In the genomic region with DNA sequence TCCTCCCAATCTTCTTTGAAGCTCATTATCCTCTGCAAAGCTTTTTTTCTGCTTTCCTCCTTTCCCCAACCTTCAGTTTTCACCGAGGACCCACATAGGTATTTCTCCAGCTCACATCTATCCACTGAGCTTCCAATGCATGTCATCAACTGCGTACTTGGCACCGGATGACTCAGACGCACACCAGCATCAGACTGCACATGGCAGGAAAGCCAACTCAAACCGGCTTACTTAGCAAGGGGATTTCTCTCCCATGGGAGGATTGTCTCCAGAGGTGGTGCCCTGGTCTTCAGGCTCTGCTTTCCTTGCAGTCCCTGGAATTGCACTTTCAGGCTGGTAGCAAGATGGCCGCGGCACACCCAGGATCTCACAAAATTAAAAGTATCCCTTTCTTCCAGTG, we compare ENCODE assay signal across 8 cellular contexts. TPM values are rescaled to one million over a fixed set of nuclear protein-coding genes. Genes with fewer than 3 reads are reported as not detected.
A peak's percentile ranks its signal among the peaks of the same experiment; 100 is the strongest.
DNase-seq lines count a peak whose midpoint lies in the region; ATAC-seq and TF ChIP-seq lines count a peak whose summit lies in the region.

No MANE protein-coding gene starts in this region.

- TF ChIP-seq RAD21 in IMR-90 (IDR thresholded peaks at IDR 0.05; ENCODE audit: low read length), result no peak

- peak overlapping the region; percentile 92; the same call in 1 of the 2 replicates for H4K5ac ChIP-seq in IMR-90 (ENCODE audit: low read depth, low read length)

- H3K36me3 Mint-ChIP-seq in activated T-helper 2 cell treated with anti-CD3 and anti-CD28 coated beads, Interferon-gamma antibody, Interleukin-2, Interleukin-4, amounts not matched to agents 10 μg/mL and 5 μg/mL and 100 μg/mL, durations not matched to agents 14 hours and 24 hours and 36 hours (ENCODE audit: low read depth), result peaks cover 5% of the 10 kb centered on the region

- no peak overlapping the region for H2BK15ac ChIP-seq in IMR-90 (ENCODE audit: low read depth, low read length)

- H2BK20ac ChIP-seq in IMR-90 (ENCODE audit: low read depth, low read length), result no peak overlapping the region

- peaks cover 6% of the 10 kb centered on the region for H3K4me1 ChIP-seq in IMR-90 (ENCODE audit: control insufficient read depth, insufficient read depth, low read length)
- H3K4me1 ChIP-seq in iPS-15b (ENCODE audit: control insufficient read depth, insufficient read depth, low read length), result peaks cover 4% of the 10 kb centered on the region

- H2BK120ac ChIP-seq in IMR-90 (ENCODE audit: low read depth, low read length), result no peak overlapping the region

- H3K14ac ChIP-seq in IMR-90 (replicated peaks; ENCODE audit: low read depth, low read length), result peak overlapping the region; percentile 92; the same call in 1 of the 2 replicates

- H3K9ac ChIP-seq in IMR-90 (ENCODE audit: low read depth, low read length) (no peak overlapping the region), iPS-15b (ENCODE audit: low read depth, low read length) (no peak overlapping the region)

- H4K91ac ChIP-seq in IMR-90 (ENCODE audit: insufficient read depth, low read depth, low read length), result no peak overlapping the region

- H3K27ac Mint-ChIP-seq in activated T-helper 2 cell treated with anti-CD3 and anti-CD28 coated beads, Interferon-gamma antibody, Interleukin-2, Interleukin-4, amounts not matched to agents 10 μg/mL and 5 μg/mL and 100 μg/mL, durations not matched to agents 14 hours and 24 hours and 36 hours, result peak overlapping the region; percentile 91

- H3K27me3 ChIP-seq in IMR-90 (ENCODE audit: control insufficient read depth, insufficient read depth, low read length) (no peaks in the 10 kb centered on the region), iPS-15b (ENCODE audit: control insufficient read depth, insufficient read depth, low read length) (no peaks in the 10 kb centered on the region)

- H3K36me3 ChIP-seq in IMR-90 (ENCODE audit: control insufficient read depth, insufficient read depth, low read length), result no peaks in the 10 kb centered on the region
- H3K36me3 ChIP-seq in iPS-15b (ENCODE audit: control insufficient read depth, insufficient read depth, low read length), result no peaks in the 10 kb centered on the region

- in situ Hi-C loops in IMR-90 (cut with MboI; ENCODE audit: low sequenced_read_pairs), result no loop called here

- H3K9me3 ChIP-seq in IMR-90 (ENCODE audit: control insufficient read depth, insufficient read depth, low read length) (no peaks in the 10 kb centered on the region), iPS-15b (ENCODE audit: control insufficient read depth, insufficient read depth, low read length) (no peaks in the 10 kb centered on the region)

- no peak for TF ChIP-seq POLR2A in IMR-90 (IDR thresholded peaks at IDR 0.05; ENCODE audit: low read depth, low read length)

- peak overlapping the region; percentile 60 for H2AK9ac ChIP-seq in IMR-90 (replicated peaks; ENCODE audit: low read depth, low read length, poor library complexity)

- 0 out of 2 replicates have a peak, but pooled peaks cover 8% of the 10 kb centered on the region for H3K9me1 ChIP-seq in IMR-90 (ENCODE audit: insufficient read depth, low read length)

- H3K4me2 ChIP-seq in IMR-90 (ENCODE audit: low read depth, low read length), result no peak overlapping the region

- peak overlapping the region; percentile 91; the same call in 1 of the 2 replicates for H3K27ac ChIP-seq in IMR-90 (ENCODE audit: insufficient read depth, low read length)

- peak overlapping the region; percentile 88 for H3K4me3 Mint-ChIP-seq in activated T-helper 2 cell treated with anti-CD3 and anti-CD28 coated beads, Interferon-gamma antibody, Interleukin-2, Interleukin-4, amounts not matched to agents 10 μg/mL and 5 μg/mL and 100 μg/mL, durations not matched to agents 14 hours and 24 hours and 36 hours (ENCODE audit: low read depth)

- CTCF ChIA-PET in IMR-90 (lab: Yijun Ruan, JAX) (interaction anchor here (1.0 kb wide), 1 partner anchor 8 kb away, joined by 3 read pairs; no protein-coding TSS in a partner anchor), GM10248 (lab: Yijun Ruan, JAX) (interaction anchor here (1.2 to 2.1 kb wide), 2 partner anchors 8 to 22 kb away, joined by 3 to 7 read pairs; no protein-coding TSS in a partner anchor)

- H2AK5ac ChIP-seq in IMR-90 (ENCODE audit: low read depth, low read length), result peak overlapping the region; percentile 29; the same call in 1 of the 2 replicates

- no peaks in the 10 kb centered on the region for H3K9me3 Mint-ChIP-seq in activated T-helper 2 cell treated with anti-CD3 and anti-CD28 coated beads, Interferon-gamma antibody, Interleukin-2, Interleukin-4, amounts not matched to agents 10 μg/mL and 5 μg/mL and 100 μg/mL, durations not matched to agents 14 hours and 24 hours and 36 hours

- H3K79me1 ChIP-seq in IMR-90 (ENCODE audit: low read depth in 1 of 2, low read length in 2 of 2), result peaks cover 6 to 14% of the 10 kb centered on the region in 2 experiments; a peak in 3 of 4 replicates

- peak overlapping the region; percentile 80 to 95; a peak in 3 of 4 replicates for H4K8ac ChIP-seq in IMR-90 (ENCODE audit: low read depth in 2 of 2, low read length in 2 of 2)

- H3K27me3 Mint-ChIP-seq in activated T-helper 2 cell treated with anti-CD3 and anti-CD28 coated beads, Interferon-gamma antibody, Interleukin-2, Interleukin-4, amounts not matched to agents 10 μg/mL and 5 μg/mL and 100 μg/mL, durations not matched to agents 14 hours and 24 hours and 36 hours (ENCODE audit: low read depth), result no peaks in the 10 kb centered on the region

- no peak overlapping the region for H3K56ac ChIP-seq in IMR-90 (ENCODE audit: extremely low read depth, insufficient read depth, low read length)

- BruUV-seq in IMR-90 (replicated peaks; lab: Mats Ljungman, UMichigan), result no TSS peak

- intact Hi-C loops in IMR-90 (cut with micrococcal nuclease), result no loop called here
- intact Hi-C loops in activated T-helper 2 cell treated with anti-CD3 and anti-CD28 coated beads, Interferon-gamma antibody, Interleukin-2, Interleukin-4, amounts not matched to agents 10 μg/mL and 5 μg/mL and 100 μg/mL, durations not matched to agents 14 hours and 24 hours and 36 hours (cut with micrococcal nuclease), result loop anchor here (5.0 kb wide), 1 partner anchor 132 kb away; no protein-coding TSS in a partner anchor

- POLR2A ChIA-PET in IMR-90 (lab: Charles Lee; ENCODE audit: unreplicated experiment) (no interaction called here), GM10248 (lab: Yijun Ruan, JAX) (no interaction called here)

- no peak for ATAC-seq in IMR-90 (ENCODE audit: low read depth)
- no peak for ATAC-seq in stimulated activated naive CD8-positive, alpha-beta T cell treated with anti-CD3 and anti-CD28 coated beads, Interleukin-15, Interleukin-2, amounts not matched to agents 100 U/mL and 50 U/mL, for 24 hours
- no peak for ATAC-seq in GM19463 (IDR thresholded peaks at IDR 0.05; ENCODE audit: unreplicated experiment)
- ATAC-seq in HG03342 (IDR thresholded peaks at IDR 0.05; ENCODE audit: unreplicated experiment), result no peak

- no peak overlapping the region for H3K18ac ChIP-seq in IMR-90 (ENCODE audit: low read depth, low read length)

- no peaks in the 10 kb centered on the region for H4K20me1 ChIP-seq in IMR-90 (ENCODE audit: insufficient read depth, low read length)

- WGBS in IMR-90 (ENCODE audit: extremely low coverage in 2 of 2, insufficient read length in 1 of 2), 2 experiments, result 89% methylated on average over 5 of the region's 7 CpGs; no CpG with 5 or more reads in 1 of the 2 experiments

- H3K4me3 ChIP-seq in IMR-90 (ENCODE audit: insufficient read depth, low read depth, low read length) (no peak overlapping the region), iPS-15b (ENCODE audit: low read depth, low read length) (peak overlapping the region; percentile 50)

- no peak overlapping the region for H3K23ac ChIP-seq in IMR-90 (ENCODE audit: low read depth, low read length)

- TF ChIP-seq CTCF in IMR-90 (conservative IDR thresholded peaks at IDR 0.05; ENCODE audit: low read depth, low read length) (no peak), GM10248 (IDR thresholded peaks at IDR 0.05; ENCODE audit: control extremely low read depth, extremely low read depth, low read depth, missing control alignments) (no peak)

- dilution Hi-C loops in IMR-90 (cut with HindIII; ENCODE audit: low sequenced_read_pairs, unreplicated experiment), result no loop called here

- peak overlapping the region; percentile 83; the same call in 1 of the 2 replicates for H3K4ac ChIP-seq in IMR-90 (ENCODE audit: low read depth, low read length)

- H2AFZ ChIP-seq in IMR-90 (replicated peaks; ENCODE audit: low read length, poor library complexity), result peak overlapping the region; percentile 91

- H2BK5ac ChIP-seq in IMR-90 (ENCODE audit: low read depth, low read length, poor library complexity, severe bottlenecking), result peak overlapping the region; percentile 63

- peak; percentile 46 for DNase-seq in IMR-90
- DNase-seq in activated T-helper 2 cell treated with anti-CD3 and anti-CD28 coated beads, Interferon-gamma antibody, Interleukin-2, Interleukin-4, amounts not matched to agents 10 μg/mL and 5 μg/mL and 100 μg/mL, durations not matched to agents 14 hours and 24 hours and 36 hours (ENCODE audit: low spot score), result no peak
- DNase-seq in stimulated activated naive CD8-positive, alpha-beta T cell treated with anti-CD3 and anti-CD28 coated beads, Interleukin-15, Interleukin-2, amounts not matched to agents 100 U/mL and 50 U/mL, for 24 hours, result peak; percentile 19
- no peak for DNase-seq in NCI-H2171 treated with DMSO at 0.1 percent for 48 hours (lab: John Stamatoyannopoulos, UW)
- no peak for DNase-seq in GM10248 (ENCODE audit: extremely low spot score)

- peaks cover 39% of the 10 kb centered on the region for H3K4me1 Mint-ChIP-seq in activated T-helper 2 cell treated with anti-CD3 and anti-CD28 coated beads, Interferon-gamma antibody, Interleukin-2, Interleukin-4, amounts not matched to agents 10 μg/mL and 5 μg/mL and 100 μg/mL, durations not matched to agents 14 hours and 24 hours and 36 hours (ENCODE audit: low read depth)

TF ChIP-seq in IMR-90, 13 proteins besides CTCF, POLR2A, EP300 and RAD21 (continues in another document):
- no peak for TF ChIP-seq FOS (IDR thresholded peaks at IDR 0.05; ENCODE audit: low read depth, low read length)
- TF ChIP-seq, protein P1, sequence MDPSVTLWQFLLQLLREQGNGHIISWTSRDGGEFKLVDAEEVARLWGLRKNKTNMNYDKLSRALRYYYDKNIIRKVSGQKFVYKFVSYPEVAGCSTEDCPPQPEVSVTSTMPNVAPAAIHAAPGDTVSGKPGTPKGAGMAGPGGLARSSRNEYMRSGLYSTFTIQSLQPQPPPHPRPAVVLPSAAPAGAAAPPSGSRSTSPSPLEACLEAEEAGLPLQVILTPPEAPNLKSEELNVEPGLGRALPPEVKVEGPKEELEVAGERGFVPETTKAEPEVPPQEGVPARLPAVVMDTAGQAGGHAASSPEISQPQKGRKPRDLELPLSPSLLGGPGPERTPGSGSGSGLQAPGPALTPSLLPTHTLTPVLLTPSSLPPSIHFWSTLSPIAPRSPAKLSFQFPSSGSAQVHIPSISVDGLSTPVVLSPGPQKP (IDR thresholded peaks at IDR 0.05; ENCODE audit: borderline replicate concordance, low read depth, low read length), result no peak

RNA-seq across cellular contexts. Expression of a gene that starts 1.7 kb away (rescaled TPM):
- 18.9 and 19.9 TPM in 2 replicates for total RNA-seq in IMR-90 (2012; rRNA removed)
- polyA plus RNA-seq in IMR-90 (2012; rRNA removed), result 14.0 and 17.7 TPM in 2 replicates
- polyA plus RNA-seq in IMR-90 (2012; cell fraction: cytosol; rRNA removed), result 6.7 and 8.8 TPM in 2 replicates
- 8.1 and 36.9 TPM in 2 replicates for polyA plus RNA-seq in IMR-90 (2012; cell fraction: nucleus; rRNA removed; ENCODE audit: low replicate concordance)
- total RNA-seq in activated T-helper 2 cell treated with anti-CD3 and anti-CD28 coated beads, Interferon-gamma antibody, Interleukin-2, Interleukin-4, amounts not matched to agents 10 μg/mL and 5 μg/mL and 100 μg/mL, durations not matched to agents 14 hours and 24 hours and 36 hours, result 17.1 and 20.5 TPM in 2 replicates

Comparison
In these comparisons a context has a peak if more than half of its experiments do, and no peak if none do; other contexts are left out.
1. DNase-seq: peak in IMR-90 (single experiment) and stimulated activated naive CD8-positive, alpha-beta T cell treated with anti-CD3 and anti-CD28 coated beads, Interleukin-15, Interleukin-2, amounts not matched to agents 100 U/mL and 50 U/mL, for 24 hours (single experiment); none in activated T-helper 2 cell treated with anti-CD3 and anti-CD28 coated beads, Interferon-gamma antibody, Interleukin-2, Interleukin-4, amounts not matched to agents 10 μg/mL and 5 μg/mL and 100 μg/mL, durations not matched to agents 14 hours and 24 hours and 36 hours (single experiment), NCI-H2171 treated with DMSO at 0.1 percent for 48 hours (single experiment) and GM10248 (single experiment).